In the genomic region with DNA sequence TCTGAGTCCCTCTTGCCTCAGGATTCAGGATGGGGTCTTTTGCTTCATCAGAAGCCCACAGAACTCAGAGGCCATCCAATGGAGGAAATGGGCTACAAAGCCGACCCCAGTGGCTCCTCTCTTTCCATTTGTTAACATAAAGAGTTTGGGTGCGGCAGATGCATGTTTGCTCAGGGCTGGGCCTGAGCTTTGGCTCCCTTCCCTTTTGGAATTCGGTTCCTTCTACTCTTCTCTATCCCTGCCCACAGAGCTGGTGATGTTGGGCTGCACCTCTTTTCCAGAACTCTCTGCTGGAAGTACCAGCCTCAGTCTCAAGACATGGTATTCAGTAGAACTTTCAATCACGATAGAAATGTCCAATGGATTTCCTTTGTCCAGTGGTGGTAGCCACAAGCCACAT, we compare ENCODE assay signal across 8 cellular contexts.
"Had no signal": no experiment of that assay in that cellular context is flagged by ENCODE, and none has a peak within 500 bp of the region (broad histone marks: within the 10 kb centered on the region; RNA-seq: fewer than 3 reads in every experiment).

No MANE protein-coding gene starts in this region.

- H3K4me3 ChIP-seq: GM23248, HAP-1 had no signal

- H3K4me3 Mint-ChIP-seq: HFFc6 had no signal

- ATAC-seq: HCT116 had no signal

- H3K9ac ChIP-seq: GM23248 had no signal

- H2AFZ ChIP-seq: GM23248 had no signal

- H3K36me3 ChIP-seq: HAP-1 had no signal

- H3K27ac ChIP-seq: GM23248 had no signal

- H3K36me3 Mint-ChIP-seq: IgD-negative memory B cell had no signal

- H3K27ac Mint-ChIP-seq: HFFc6, IgD-negative memory B cell had no signal

- DNase-seq: GM23248, GOT3, H7, HFFc6, KBM-7 had no signal

- H3K4me1 ChIP-seq: HAP-1 had no signal

- H3K9me3 Mint-ChIP-seq: HFFc6 had no signal

- H3K4me1 Mint-ChIP-seq: IgD-negative memory B cell had no signal

- H3K9me3 ChIP-seq: HAP-1 had no signal
